8 cellular contexts compared by ENCODE assay signal in the genomic region with DNA sequence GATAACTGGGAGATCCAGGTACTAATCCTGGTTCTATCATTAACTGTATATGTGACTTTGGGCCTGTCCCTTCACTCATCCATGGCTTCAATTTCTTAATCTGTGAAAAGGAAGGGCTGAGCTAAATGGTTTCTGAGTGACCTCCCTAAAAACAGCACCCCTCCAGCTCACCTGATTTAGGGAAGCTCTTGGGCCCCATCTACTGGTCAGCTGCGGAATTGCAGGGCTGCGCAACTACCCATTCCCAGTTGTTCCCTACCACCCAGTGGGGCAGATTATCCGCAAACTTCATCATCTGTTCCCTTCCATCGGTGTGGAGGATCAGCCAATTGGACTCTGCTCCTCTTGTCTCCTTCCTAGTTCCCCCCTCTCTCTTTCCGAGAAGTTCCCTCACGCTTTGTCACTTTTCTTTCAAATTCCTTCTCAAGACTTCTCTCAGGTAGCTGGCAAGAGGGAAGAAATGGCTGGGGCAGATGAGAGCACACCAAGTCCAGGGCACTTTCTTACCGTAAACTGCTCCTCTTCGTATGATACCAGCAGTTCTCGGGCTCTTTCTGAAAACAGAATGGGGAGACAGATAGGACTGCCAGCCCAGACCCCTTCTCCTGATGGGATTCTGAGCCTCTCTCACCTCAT. TPM values are rescaled to one million over a fixed set of nuclear protein-coding genes. Genes with fewer than 3 reads are reported as not detected.
DNase-seq lines count a peak whose midpoint lies in the region; ATAC-seq and TF ChIP-seq lines count a peak whose summit lies in the region.

No MANE protein-coding gene starts in this region.

- H3K4me3 ChIP-seq in neutrophil (ENCODE audit: low read depth in 1 of 2, low read length in 1 of 2) (no peak overlapping the region), vagina (no peak overlapping the region)

- H3K9me3 ChIP-seq in neutrophil = no peaks in the 10 kb centered on the region
- no peaks in the 10 kb centered on the region for H3K9me3 ChIP-seq in vagina

- DNase-seq in DMS53 (lab: John Stamatoyannopoulos, UW) (peak; percentile 52), NCI-H1105 treated with DMSO at 0.1 percent for 48 hours (lab: John Stamatoyannopoulos, UW) (peak; percentile 0), vagina (ENCODE audit: extremely low spot score in 2 of 2) (no peak), NCI-H774 (lab: John Stamatoyannopoulos, UW) (no peak)
- DNase-seq in activated CD8-positive, alpha-beta memory T cell treated with anti-CD3 and anti-CD28 coated beads for 24 hours = peak; percentile 83

- H3K27me3 ChIP-seq in neutrophil = no peaks in the 10 kb centered on the region
- no peaks in the 10 kb centered on the region for H3K27me3 ChIP-seq in vagina

- no peak for TF ChIP-seq POLR2A in vagina (IDR thresholded peaks at IDR 0.05)

- ATAC-seq in GM21515 (IDR thresholded peaks at IDR 0.05; ENCODE audit: unreplicated experiment) (peak; percentile 69), esophagus mucosa (peak; percentile 67)

- H3K36me3 ChIP-seq in neutrophil (peaks cover 8% of the 10 kb centered on the region), vagina (no peaks in the 10 kb centered on the region)

- TF ChIP-seq CTCF in neutrophil (IDR thresholded peaks at IDR 0.05) (peak; percentile 83), vagina (IDR thresholded peaks at IDR 0.05) (peak; percentile 63 to 88 (median 70))

- H3K4me1 ChIP-seq in neutrophil (ENCODE audit: control insufficient read depth in 1 of 2, insufficient read depth in 1 of 2, low read depth in 1 of 2, low read length in 1 of 2) (peaks cover 3 to 4% of the 10 kb centered on the region in 2 experiments), vagina (peaks cover 7% of the 10 kb centered on the region)

- intact Hi-C loops in vagina (cut with DNase I) = no loop called here

- no peak overlapping the region for H3K27ac ChIP-seq in neutrophil
- H3K27ac ChIP-seq in vagina = no peak overlapping the region

RNA-seq across cellular contexts. Expression of a gene that starts 5.8 kb away (rescaled TPM):
- total RNA-seq in esophagus mucosa (21.1 TPM), vagina (17.9 TPM)

Comparison
In these comparisons a context has a peak if more than half of its experiments do, and no peak if none do; other contexts are left out.
1. DNase-seq: peak in DMS53 (single experiment), NCI-H1105 treated with DMSO at 0.1 percent for 48 hours (single experiment) and activated CD8-positive, alpha-beta memory T cell treated with anti-CD3 and anti-CD28 coated beads for 24 hours (single experiment); none in vagina (0 of 2) and NCI-H774 (single experiment).